In genomic region chr7:11579141-11579540, GRCh38 we compare ENCODE assay signal across 19 cellular contexts.
"Had no signal": no experiment of that assay in that cellular context is flagged by ENCODE, and none has a peak within 500 bp of the region (broad histone marks: within the 10 kb centered on the region; RNA-seq: fewer than 3 reads in every experiment).

No MANE protein-coding gene starts in this region.

- H3K9me3 Mint-ChIP-seq: activated CD4-positive, alpha-beta memory T cell treated with anti-CD3 and anti-CD28 coated beads, Interleukin-2, amount 10 ng/mL, durations not matched to agents 7 days and 5 days; activated CD4-positive, alpha-beta T cell treated with anti-CD3 and anti-CD28 coated beads, Interleukin-2, amount 10 ng/mL, durations not matched to agents 24 days and 14 days; activated naive CD4-positive, alpha-beta T cell treated with anti-CD3 and anti-CD28 coated beads, Interleukin-2, amount 10 ng/mL, durations not matched to agents 7 days and 5 days; activated T-cell treated with anti-CD3 and anti-CD28 coated beads, Interleukin-2, amount 50 U/mL, for 72 hours; neural crest cell; stimulated activated naive CD8-positive, alpha-beta T cell treated with anti-CD3 and anti-CD28 coated beads, Interleukin-15, amount 100 ng/mL, for 72 hours had no signal

- H3K36me3 Mint-ChIP-seq: activated naive CD4-positive, alpha-beta T cell treated with anti-CD3 and anti-CD28 coated beads, Interleukin-2, amount 10 ng/mL, durations not matched to agents 7 days and 5 days; naive thymus-derived CD4-positive, alpha-beta T cell; stimulated activated effector memory CD8-positive, alpha-beta T cell treated with anti-CD3 and anti-CD28 coated beads, Interleukin-12 subunit alpha, Interleukin-12 subunit beta, amount 100 ng/mL, for 72 hours had no signal

- H3K27me3 Mint-ChIP-seq: activated CD4-positive, alpha-beta memory T cell treated with anti-CD3 and anti-CD28 coated beads, Interleukin-2, amount 10 ng/mL, durations not matched to agents 7 days and 5 days; activated CD4-positive, alpha-beta T cell treated with anti-CD3 and anti-CD28 coated beads, Interleukin-2, amount 10 ng/mL, durations not matched to agents 24 days and 14 days; activated naive CD4-positive, alpha-beta T cell treated with anti-CD3 and anti-CD28 coated beads, Interleukin-2, amount 10 ng/mL, durations not matched to agents 7 days and 5 days; naive thymus-derived CD4-positive, alpha-beta T cell; stimulated activated naive CD8-positive, alpha-beta T cell treated with anti-CD3 and anti-CD28 coated beads, Interleukin-15, amount 100 ng/mL, for 72 hours had no signal

- H3K27ac Mint-ChIP-seq: activated CD4-positive, alpha-beta memory T cell treated with anti-CD3 and anti-CD28 coated beads, Interleukin-2, amount 10 ng/mL, durations not matched to agents 7 days and 5 days; activated CD4-positive, alpha-beta T cell treated with anti-CD3 and anti-CD28 coated beads, Interleukin-2, amount 10 ng/mL, durations not matched to agents 24 days and 14 days; activated naive CD4-positive, alpha-beta T cell treated with anti-CD3 and anti-CD28 coated beads, Interleukin-2, amount 10 ng/mL, durations not matched to agents 7 days and 5 days; activated T-cell treated with anti-CD3 and anti-CD28 coated beads, Interleukin-2, amount 50 U/mL, for 72 hours; naive thymus-derived CD4-positive, alpha-beta T cell; stimulated activated effector memory CD8-positive, alpha-beta T cell treated with anti-CD3 and anti-CD28 coated beads, Interleukin-12 subunit alpha, Interleukin-12 subunit beta, amount 100 ng/mL, for 72 hours; stimulated activated naive CD8-positive, alpha-beta T cell treated with anti-CD3 and anti-CD28 coated beads, Interleukin-15, amount 100 ng/mL, for 72 hours had no signal

- ATAC-seq: activated CD4-positive, CD25-positive, alpha-beta regulatory T cell treated with anti-CD3 and anti-CD28 coated beads, Interleukin-2, amount 50 U/mL, for 24 hours; activated T-cell treated with anti-CD3 and anti-CD28 coated beads, Interleukin-2, amount 50 U/mL, for 72 hours; body of pancreas; heart right ventricle; left colon; naive thymus-derived CD4-positive, alpha-beta T cell; sciatic nerve; stimulated activated effector memory CD8-positive, alpha-beta T cell treated with anti-CD3 and anti-CD28 coated beads, Interleukin-12 subunit alpha, Interleukin-12 subunit beta, amount 100 ng/mL, for 72 hours; stimulated activated naive CD8-positive, alpha-beta T cell treated with anti-CD3 and anti-CD28 coated beads, Interleukin-15, amount 100 ng/mL, for 72 hours had no signal

- H3K4me3 Mint-ChIP-seq: activated CD4-positive, alpha-beta memory T cell treated with anti-CD3 and anti-CD28 coated beads, Interleukin-2, amount 10 ng/mL, durations not matched to agents 7 days and 5 days; activated CD4-positive, alpha-beta T cell treated with anti-CD3 and anti-CD28 coated beads, Interleukin-2, amount 10 ng/mL, durations not matched to agents 24 days and 14 days; activated naive CD4-positive, alpha-beta T cell treated with anti-CD3 and anti-CD28 coated beads, Interleukin-2, amount 10 ng/mL, durations not matched to agents 7 days and 5 days; activated T-cell treated with anti-CD3 and anti-CD28 coated beads, Interleukin-2, amount 50 U/mL, for 72 hours; naive thymus-derived CD4-positive, alpha-beta T cell; neural crest cell; stimulated activated effector memory CD8-positive, alpha-beta T cell treated with anti-CD3 and anti-CD28 coated beads, Interleukin-12 subunit alpha, Interleukin-12 subunit beta, amount 100 ng/mL, for 72 hours; stimulated activated naive CD8-positive, alpha-beta T cell treated with anti-CD3 and anti-CD28 coated beads, Interleukin-15, amount 100 ng/mL, for 72 hours had no signal

- DNase-seq: activated CD4-positive, alpha-beta memory T cell treated with anti-CD3 and anti-CD28 coated beads, Interleukin-2, amount 10 ng/mL, durations not matched to agents 7 days and 5 days; activated CD4-positive, alpha-beta T cell treated with anti-CD3 and anti-CD28 coated beads, Interleukin-2, amount 10 ng/mL, durations not matched to agents 24 days and 14 days; activated effector memory CD4-positive, alpha-beta T cell treated with anti-CD3 and anti-CD28 coated beads, Interleukin-2, amount 50 U/mL, for 16 hours; activated naive CD4-positive, alpha-beta T cell treated with anti-CD3 and anti-CD28 coated beads, Interleukin-2, amount 10 ng/mL, durations not matched to agents 7 days and 5 days; activated T-cell treated with anti-CD3 and anti-CD28 coated beads, Interleukin-2, amount 50 U/mL, for 72 hours; anterior cingulate cortex; body of pancreas; heart right ventricle; left colon; naive thymus-derived CD4-positive, alpha-beta T cell; posterior cingulate gyrus; small intestine; stimulated activated CD4-positive, alpha-beta T cell treated with anti-CD3 and anti-CD28 coated beads, Interleukin-2, amount 100 ng/mL, for 24 hours; stimulated activated naive CD8-positive, alpha-beta T cell treated with anti-CD3 and anti-CD28 coated beads, Interleukin-15, amount 100 ng/mL, for 72 hours; tibial artery had no signal

- H3K4me1 Mint-ChIP-seq: activated CD4-positive, alpha-beta memory T cell treated with anti-CD3 and anti-CD28 coated beads, Interleukin-2, amount 10 ng/mL, durations not matched to agents 7 days and 5 days; activated CD4-positive, alpha-beta T cell treated with anti-CD3 and anti-CD28 coated beads, Interleukin-2, amount 10 ng/mL, durations not matched to agents 24 days and 14 days; activated naive CD4-positive, alpha-beta T cell treated with anti-CD3 and anti-CD28 coated beads, Interleukin-2, amount 10 ng/mL, durations not matched to agents 7 days and 5 days; naive thymus-derived CD4-positive, alpha-beta T cell; neural crest cell; stimulated activated effector memory CD8-positive, alpha-beta T cell treated with anti-CD3 and anti-CD28 coated beads, Interleukin-12 subunit alpha, Interleukin-12 subunit beta, amount 100 ng/mL, for 72 hours; stimulated activated naive CD8-positive, alpha-beta T cell treated with anti-CD3 and anti-CD28 coated beads, Interleukin-15, amount 100 ng/mL, for 72 hours had no signal
